8 cellular contexts compared by ENCODE assay signal in the genomic region with DNA sequence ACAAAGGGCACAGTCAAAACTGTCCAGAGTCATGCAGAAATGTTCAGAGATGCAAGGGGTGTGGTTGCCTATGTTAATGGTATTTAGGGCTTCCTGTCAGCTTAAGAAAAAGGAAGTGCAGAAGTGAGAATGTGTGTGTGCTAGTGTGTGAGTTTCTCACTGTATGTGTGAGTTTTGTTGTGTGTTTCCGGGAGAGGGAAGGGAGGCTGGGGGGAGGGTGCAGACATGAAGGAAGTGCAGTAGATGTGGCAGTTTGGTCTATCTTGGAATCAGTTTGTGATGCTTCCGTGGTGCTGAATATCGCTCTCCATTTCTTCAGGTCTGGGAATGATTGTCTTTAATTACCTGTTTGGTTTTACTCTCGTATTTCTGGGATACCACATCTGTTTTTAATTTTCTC.
DNase-seq lines count a peak whose midpoint lies in the region; ATAC-seq lines count a peak whose summit lies in the region.

No MANE protein-coding gene starts in this region.

- peak overlapping the region; percentile 30 for H3K4me3 ChIP-seq in effector memory CD4-positive, alpha-beta T cell (ENCODE audit: insufficient read depth, low read depth, low read length, poor library complexity, severe bottlenecking)

- peaks cover 33% of the 10 kb centered on the region for H3K4me1 ChIP-seq in effector memory CD4-positive, alpha-beta T cell (ENCODE audit: control insufficient read depth, insufficient read depth, low read length, poor library complexity, severe bottlenecking)

- no peaks in the 10 kb centered on the region for H3K9me3 ChIP-seq in effector memory CD4-positive, alpha-beta T cell (ENCODE audit: control insufficient read depth, low read length)

- DNase-seq in activated CD8-positive, alpha-beta memory T cell treated with anti-CD3 and anti-CD28 coated beads for 24 hours: peak; percentile 71
- no peak for DNase-seq in activated CD8-positive, alpha-beta memory T cell treated with anti-CD3 and anti-CD28 coated beads, Interleukin-2, amount 50 U/mL, for 48 hours
- peak; percentile 20 for DNase-seq in T-helper 9 cell
- DNase-seq in effector memory CD4-positive, alpha-beta T cell: peak; percentile 6 to 37 (median 29)
- peak; percentile 21 to 37 for DNase-seq in stimulated activated CD8-positive, alpha-beta memory T cell treated with anti-CD3 and anti-CD28 coated beads, Interleukin-15, amount 100 ng/mL, for 4 hours (ENCODE audit: low read depth in 2 of 2)
- no peak for DNase-seq in NCI-H2081 treated with DMSO at 0.1 percent for 48 hours (lab: John Stamatoyannopoulos, UW)
- DNase-seq in NCI-H446 (lab: John Stamatoyannopoulos, UW): no peak

- peak overlapping the region; percentile 32 for H3K27ac ChIP-seq in effector memory CD4-positive, alpha-beta T cell (ENCODE audit: insufficient read depth, low read length, poor library complexity, severe bottlenecking)

- H3K36me3 ChIP-seq in effector memory CD4-positive, alpha-beta T cell (ENCODE audit: control insufficient read depth, insufficient read depth, low read length): no peaks in the 10 kb centered on the region

- H3K27me3 ChIP-seq in effector memory CD4-positive, alpha-beta T cell (replicated peaks; ENCODE audit: control insufficient read depth, insufficient read depth, low read length, poor library complexity, severe bottlenecking): no peaks in the 10 kb centered on the region

- ATAC-seq in HG03175 (IDR thresholded peaks at IDR 0.05; ENCODE audit: unreplicated experiment): peak; percentile 97

Comparison
In these comparisons a context has a peak if more than half of its experiments do, and no peak if none do; other contexts are left out.
1. DNase-seq: peak in activated CD8-positive, alpha-beta memory T cell treated with anti-CD3 and anti-CD28 coated beads for 24 hours (single experiment), T-helper 9 cell (single experiment), effector memory CD4-positive, alpha-beta T cell (3 of 3) and stimulated activated CD8-positive, alpha-beta memory T cell treated with anti-CD3 and anti-CD28 coated beads, Interleukin-15, amount 100 ng/mL, for 4 hours (2 of 2); none in activated CD8-positive, alpha-beta memory T cell treated with anti-CD3 and anti-CD28 coated beads, Interleukin-2, amount 50 U/mL, for 48 hours (single experiment), NCI-H2081 treated with DMSO at 0.1 percent for 48 hours (single experiment) and NCI-H446 (0 of 2).